15 cellular contexts compared by ENCODE assay signal in the genomic region with DNA sequence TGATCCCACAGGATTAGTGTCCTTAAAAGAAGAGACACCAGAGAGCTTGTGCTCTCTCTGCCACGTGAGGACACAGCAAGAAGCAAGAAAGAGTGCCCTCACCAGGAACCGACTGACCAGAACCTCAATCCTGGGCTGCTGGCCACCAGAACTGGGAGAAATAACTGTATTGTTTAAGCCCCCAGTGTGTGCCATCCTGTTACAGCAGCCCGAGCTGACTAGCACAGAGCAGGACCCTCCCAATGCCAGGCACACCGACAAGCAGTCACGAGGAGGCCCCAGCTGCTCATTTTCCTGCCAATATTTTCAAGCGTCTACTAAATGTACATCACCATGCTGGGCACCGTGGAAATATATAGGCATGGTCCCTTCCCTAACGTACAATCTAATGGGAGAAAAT. TPM values are rescaled to one million over a fixed set of nuclear protein-coding genes. Genes with fewer than 3 reads are reported as not detected.
DNase-seq lines count a peak whose midpoint lies in the region; ATAC-seq and TF ChIP-seq lines count a peak whose summit lies in the region.
"Had no signal": no experiment of that assay in that cellular context is flagged by ENCODE, and none has a peak within 500 bp of the region (broad histone marks: within the 10 kb centered on the region; RNA-seq: fewer than 3 reads in every experiment).

No MANE protein-coding gene starts in this region.

- H3K27me3 ChIP-seq in esophagus muscularis mucosa, result peaks cover 0 to 8% (median 0%) of the 10 kb centered on the region in 4 donors

- peaks cover 0 to 10% (median 0%) of the 10 kb centered on the region in 4 donors for H3K4me1 ChIP-seq in esophagus muscularis mucosa
- H3K4me1 ChIP-seq: Caco-2 had no signal

- no peak for TF ChIP-seq EP300 in esophagus muscularis mucosa (IDR thresholded peaks at IDR 0.05)

- WGBS in esophagus muscularis mucosa, result 74% methylated on average over 7 of the region's 8 CpGs

- no peak for TF ChIP-seq POLR2A in esophagus muscularis mucosa (IDR thresholded peaks at IDR 0.05; ENCODE audit: low read depth)

- H3K27ac ChIP-seq in esophagus muscularis mucosa (replicated peaks in 1 of 4), result no peak overlapping the region
- H3K27ac ChIP-seq: RWPE1 had no signal

- TF ChIP-seq CTCF in esophagus muscularis mucosa (IDR thresholded peaks at IDR 0.05), result no peak

- H3K4me3 ChIP-seq in esophagus muscularis mucosa, result no peak overlapping the region
- H3K4me3 ChIP-seq: A549 had no signal

- intact Hi-C loops in esophagus muscularis mucosa (cut with DNase I), result no loop called here

- ATAC-seq in GM21786 (IDR thresholded peaks at IDR 0.05; ENCODE audit: unreplicated experiment), result no peak
- ATAC-seq: A549, PC-3 had no signal

- H3K9me3 ChIP-seq in esophagus muscularis mucosa, result no peaks in the 10 kb centered on the region
- H3K9me3 ChIP-seq: A549, Caco-2 had no signal

- H3K36me3 ChIP-seq in esophagus muscularis mucosa, result no peaks in the 10 kb centered on the region

- peak; percentile 50 for DNase-seq in Ammon's horn (ENCODE audit: low spot score)
- DNase-seq in NCI-H1694 (lab: John Stamatoyannopoulos, UW), result peak; percentile 56
- peak; percentile 82 for DNase-seq in globus pallidus (ENCODE audit: low spot score)
- peak; percentile 60 for DNase-seq in pons (ENCODE audit: low spot score)
- no peak for DNase-seq in cerebellar nuclear complex (lab: John Stamatoyannopoulos, UW)
- no peak for DNase-seq in esophagus muscularis mucosa (ENCODE audit: extremely low spot score)
- DNase-seq: Caco-2; CD4-positive, CD25-positive, alpha-beta regulatory T cell; DMS53; KBM-7; NCI-H1436 treated with DMSO at 0.1 percent for 48 hours; PC-3 had no signal

RNA-seq across cellular contexts. Expression of gene FAM178B, which starts 17.1 kb away (rescaled TPM):
- total RNA-seq in esophagus muscularis mucosa, result 1 to 10 TPM in 1 of 4 donors, under 1 TPM in 1, not detected in 2; 0.83 to 3.5 TPM
- total RNA-seq: Caco-2; CD4-positive, CD25-positive, alpha-beta regulatory T cell; PC-3 had no signal

Comparison
In these comparisons a context has a peak if more than half of its experiments do, and no peak if none do; other contexts are left out.
1. DNase-seq: peak in Ammon's horn (single experiment), NCI-H1694 (single experiment), globus pallidus (single experiment) and pons (single experiment); none in cerebellar nuclear complex (0 of 2) and esophagus muscularis mucosa (single experiment).